Comparison of ENCODE assay signal across 8 cellular contexts in the genomic region with DNA sequence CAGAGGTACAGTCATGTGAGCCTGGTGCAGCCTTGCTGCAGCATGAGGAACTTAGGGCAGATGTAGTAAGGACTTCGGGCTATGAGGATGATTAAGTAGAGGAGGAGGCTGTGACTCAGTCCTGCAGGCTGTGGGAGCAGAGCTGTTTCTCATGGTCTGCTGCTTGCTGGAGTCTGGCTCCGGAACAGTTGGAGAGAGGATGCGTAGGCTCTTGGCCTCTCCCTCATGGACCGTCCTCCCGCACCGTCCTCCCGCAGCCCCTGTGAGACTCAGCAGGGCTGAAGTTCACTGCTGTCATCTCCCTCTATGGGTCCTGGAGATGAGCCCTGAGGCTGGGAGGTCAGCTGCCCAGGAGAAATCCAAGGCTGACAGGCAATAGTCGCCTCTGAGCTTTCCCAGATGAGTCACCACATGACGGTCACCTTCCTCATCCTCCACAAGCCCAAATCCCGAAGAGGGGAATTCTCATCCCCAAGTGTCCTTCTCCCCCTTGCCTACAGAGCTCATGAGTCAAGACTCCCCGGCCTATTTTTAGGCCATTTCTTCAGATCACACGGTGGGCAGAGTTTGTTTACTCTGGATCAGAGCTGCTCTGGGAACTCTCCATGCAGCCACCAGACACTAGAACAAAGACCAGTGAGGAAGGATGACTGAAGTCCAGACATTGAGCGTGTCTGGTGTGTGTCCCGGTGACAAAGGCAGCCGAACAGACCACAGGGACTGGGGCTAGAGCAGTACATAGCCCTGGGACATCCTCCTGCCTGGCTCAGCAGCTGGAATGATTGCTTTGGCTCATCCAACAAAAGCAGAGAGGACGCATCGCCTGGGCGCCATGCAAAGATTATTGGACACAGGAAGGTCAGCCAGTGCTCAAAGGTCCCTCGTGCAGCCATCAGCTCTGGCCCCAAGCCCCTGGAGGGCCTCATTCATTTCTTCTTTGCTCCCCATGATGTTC.
DNase-seq lines count a peak whose midpoint lies in the region; ATAC-seq, FAIRE-seq and TF ChIP-seq lines count a peak whose summit lies in the region.
"Not testable (repeated sequence)": the region's sequence is repeated elsewhere in the genome, so short reads cannot be mapped to it uniquely, and the experiment has no call there.

No MANE protein-coding gene starts in this region.

- peak; percentile 85 for DNase-seq in AG10803 (ENCODE audit: low read depth)
- peak; percentile 68 for DNase-seq in HK-2 (ENCODE audit: unreplicated experiment)
- not testable (repeated sequence) for DNase-seq in SK-N-SH; keratinocyte (ENCODE audit: low read depth, low spot score); osteoblast (ENCODE audit: insufficient read length, low spot score, missing footprints); thoracic aorta (ENCODE audit: low spot score)
- DNase-seq in mammary epithelial cell: peak; percentile 85
- DNase-seq in fibroblast of pulmonary artery (ENCODE audit: low read depth): peak; percentile 74

- not testable (repeated sequence) for H4K20me1 ChIP-seq in SK-N-SH (ENCODE audit: insufficient read depth); mammary epithelial cell (ENCODE audit: insufficient read depth, low read length); keratinocyte (ENCODE audit: control insufficient read depth, extremely low read depth, insufficient read depth, low read length); osteoblast (ENCODE audit: insufficient read depth, low read length)

- not testable (repeated sequence) for H3K27me3 ChIP-seq in SK-N-SH (ENCODE audit: insufficient read depth); mammary epithelial cell (ENCODE audit: insufficient read depth, low read length); keratinocyte (ENCODE audit: control insufficient read depth, extremely low read depth, insufficient read depth, low read length); osteoblast (ENCODE audit: insufficient read depth, low read length); thoracic aorta (replicated peaks; ENCODE audit: insufficient read depth)

- POLR2A ChIA-PET in SK-N-SH (lab: Yijun Ruan, JAX): not testable (repeated sequence)

- TF ChIP-seq RAD21 in SK-N-SH (IDR thresholded peaks at IDR 0.05; ENCODE audit: low read length): not testable (repeated sequence)

- not testable (repeated sequence) for BruUV-seq in mammary epithelial cell (replicated peaks; lab: Mats Ljungman, UMichigan)

- H3K4me2 ChIP-seq in SK-N-SH: peak overlapping the region; percentile 71
- H3K4me2 ChIP-seq in mammary epithelial cell (ENCODE audit: insufficient read depth, low read depth, low read length): peak overlapping the region; percentile 36
- H3K4me2 ChIP-seq in keratinocyte (ENCODE audit: control insufficient read depth, extremely low read depth, insufficient read depth, low read depth, low read length): peak overlapping the region; percentile 10
- H3K4me2 ChIP-seq in osteoblast (ENCODE audit: insufficient read depth, low read length): peak overlapping the region; percentile 79

- intact Hi-C loops in mammary epithelial cell (cut with micrococcal nuclease): not testable (repeated sequence)

- peaks cover 21 to 26% of the 10 kb centered on the region in 2 experiments; a peak in 3 of 4 replicates for H3K4me1 ChIP-seq in SK-N-SH (ENCODE audit: control insufficient read depth in 1 of 2, insufficient read depth in 2 of 2, low read depth in 1 of 2, low read length in 1 of 2)
- H3K4me1 ChIP-seq in mammary epithelial cell (ENCODE audit: insufficient read depth, low read length): peaks cover 40% of the 10 kb centered on the region
- peaks cover 23% of the 10 kb centered on the region for H3K4me1 ChIP-seq in keratinocyte (ENCODE audit: control insufficient read depth, extremely low read depth, insufficient read depth, low read length)
- peaks cover 45% of the 10 kb centered on the region for H3K4me1 ChIP-seq in osteoblast (ENCODE audit: insufficient read depth, low read length)
- H3K4me1 ChIP-seq in thoracic aorta (ENCODE audit: control insufficient read depth in 1 of 2, low read depth in 2 of 2): peaks cover 15 to 38% of the 10 kb centered on the region in 2 donors

- dilution Hi-C loops in mammary epithelial cell (cut with HindIII; ENCODE audit: low sequenced_read_pairs); keratinocyte (cut with MboI; ENCODE audit: extremely low pct_ligation_motif_present, low sequenced_read_pairs): not testable (repeated sequence)

- H3K9ac ChIP-seq in SK-N-SH (peak overlapping the region; percentile 79), keratinocyte (ENCODE audit: control insufficient read depth, extremely low read depth, insufficient read depth, low read length) (peak overlapping the region; percentile 44)
- H3K9ac ChIP-seq in mammary epithelial cell (ENCODE audit: insufficient read depth, low read length): not testable (repeated sequence)

- peak; percentile 73 for ATAC-seq in thoracic aorta (ENCODE audit: insufficient number of reproducible peaks, low FRiP score, low read depth)

- CTCF ChIA-PET in SK-N-SH (lab: Yijun Ruan, JAX); mammary epithelial cell (lab: Charles Lee; ENCODE audit: low non-redundant PET): not testable (repeated sequence)

- TF ChIP-seq EP300 in SK-N-SH (IDR thresholded peaks at IDR 0.05; ENCODE audit: borderline replicate concordance in 1 of 2, low read depth in 1 of 2, low read length in 1 of 2): not testable (repeated sequence)

- 10% methylated on average over 5 of the region's 19 CpGs for WGBS in SK-N-SH (ENCODE audit: low lambda C conversion rate)
- WGBS in mammary epithelial cell (ENCODE audit: low coverage, missing lambda C conversion rate): 19% methylated on average over 6 of the region's 19 CpGs

- H3K9me3 ChIP-seq in SK-N-SH; mammary epithelial cell (replicated peaks; ENCODE audit: insufficient read depth, low read length); keratinocyte (ENCODE audit: control insufficient read depth, low read depth, low read length); osteoblast (ENCODE audit: low read depth, low read length); thoracic aorta: not testable (repeated sequence)

- H3K27ac ChIP-seq in SK-N-SH (ENCODE audit: low read depth in 2 of 2, low read length in 1 of 2): peak overlapping the region; percentile 72 to 99
- peak overlapping the region; percentile 49 for H3K27ac ChIP-seq in mammary epithelial cell (ENCODE audit: insufficient read depth, low read depth, low read length)
- H3K27ac ChIP-seq in keratinocyte (ENCODE audit: control insufficient read depth, insufficient read depth, low read length): peak overlapping the region; percentile 66
- peak overlapping the region; percentile 99 for H3K27ac ChIP-seq in osteoblast (ENCODE audit: low read depth, low read length)
- H3K27ac ChIP-seq in thoracic aorta: peak overlapping the region; percentile 50 to 76

- not testable (repeated sequence) for H3K4me3 ChIP-seq in AG10803 (ENCODE audit: low read length); mammary epithelial cell (replicated peaks in 1 of 3; ENCODE audit: insufficient read depth in 1 of 3, low read depth in 2 of 3, low read length in 3 of 3); fibroblast of pulmonary artery (replicated peaks; ENCODE audit: low read depth, low read length); keratinocyte (ENCODE audit: control insufficient read depth in 2 of 3, extremely low read depth in 1 of 3, insufficient read depth in 2 of 3, low read depth in 1 of 3, low read length in 3 of 3)
- H3K4me3 ChIP-seq in SK-N-SH (ENCODE audit: low read depth in 2 of 2, low read length in 1 of 2) (peak overlapping the region in 1 of 2 experiments; percentile 30; a peak in 1 of 4 replicates), osteoblast (ENCODE audit: insufficient read depth, low read length) (peak overlapping the region; percentile 43), thoracic aorta (peak overlapping the region; percentile 27)

- not testable (repeated sequence) for H3K9me1 ChIP-seq in keratinocyte (ENCODE audit: control insufficient read depth, extremely low read depth, insufficient read depth, low read length)

- H3F3A ChIP-seq in SK-N-SH (replicated peaks; ENCODE audit: insufficient read depth): peaks cover 47% of the 10 kb centered on the region

- not testable (repeated sequence) for H3K9me2 ChIP-seq in SK-N-SH

- FAIRE-seq in keratinocyte (lab: Jason Lieb, UNC): peak; percentile 94

- not testable (repeated sequence) for H3K36me3 ChIP-seq in SK-N-SH (replicated peaks in 1 of 2; ENCODE audit: control insufficient read depth in 1 of 2, insufficient read depth in 2 of 2, low read length in 1 of 2); mammary epithelial cell (ENCODE audit: insufficient read depth, low read length); keratinocyte (ENCODE audit: control insufficient read depth in 2 of 2, extremely low read depth in 1 of 2, insufficient read depth in 2 of 2, low read length in 2 of 2); osteoblast (ENCODE audit: insufficient read depth, low read length); thoracic aorta

- H2AFZ ChIP-seq in SK-N-SH (ENCODE audit: low read depth); keratinocyte (ENCODE audit: control insufficient read depth, low read length): not testable (repeated sequence)
- H2AFZ ChIP-seq in mammary epithelial cell (ENCODE audit: low read depth, low read length) (peak overlapping the region; percentile 6), osteoblast (ENCODE audit: low read length) (peak overlapping the region; percentile 51)

- in situ Hi-C loops in mammary epithelial cell (cut with MboI; ENCODE audit: low sequenced_read_pairs in 2 of 2): not testable (repeated sequence)

- TF ChIP-seq CTCF in AG10803 (conservative IDR thresholded peaks at IDR 0.05; ENCODE audit: low read length); SK-N-SH (IDR thresholded peaks at IDR 0.05); mammary epithelial cell (conservative IDR thresholded peaks at IDR 0.05 in 1 of 2, IDR thresholded peaks at IDR 0.05 in 1 of 2; ENCODE audit: extremely low read depth in 1 of 2, insufficient read depth in 1 of 2, low read depth in 1 of 2, low read length in 2 of 2); fibroblast of pulmonary artery (IDR thresholded peaks at IDR 0.05; ENCODE audit: low read length, missing control alignments); keratinocyte (optimal IDR thresholded peaks at IDR 0.05 in 1 of 3, IDR thresholded peaks at IDR 0.05 in 1 of 3, conservative IDR thresholded peaks at IDR 0.05 in 1 of 3; ENCODE audit: extremely low read depth in 1 of 3, insufficient read depth in 2 of 3, low read length in 3 of 3); osteoblast (IDR thresholded peaks at IDR 0.05; ENCODE audit: extremely low read depth, low read depth, low read length); thoracic aorta (IDR thresholded peaks at IDR 0.05): not testable (repeated sequence)

- H3K79me2 ChIP-seq in SK-N-SH (ENCODE audit: insufficient read depth); mammary epithelial cell (ENCODE audit: insufficient read depth, low read length); keratinocyte (ENCODE audit: control insufficient read depth, insufficient read depth, low read length); osteoblast (ENCODE audit: insufficient read depth, low read length): not testable (repeated sequence)

Comparison
In these comparisons a context has a peak if more than half of its experiments do, and no peak if none do; other contexts are left out.
1. H3K27ac ChIP-seq: peak in every context shown above with its lines; median percentile 99 in osteoblast; 86 in SK-N-SH; 66 in keratinocyte; 63 in thoracic aorta; 49 in mammary epithelial cell.
2. H3K4me2 ChIP-seq: peak in every context shown above with its lines; median percentile 79 in osteoblast; 71 in SK-N-SH; 36 in mammary epithelial cell; 10 in keratinocyte.